In the genomic region with DNA sequence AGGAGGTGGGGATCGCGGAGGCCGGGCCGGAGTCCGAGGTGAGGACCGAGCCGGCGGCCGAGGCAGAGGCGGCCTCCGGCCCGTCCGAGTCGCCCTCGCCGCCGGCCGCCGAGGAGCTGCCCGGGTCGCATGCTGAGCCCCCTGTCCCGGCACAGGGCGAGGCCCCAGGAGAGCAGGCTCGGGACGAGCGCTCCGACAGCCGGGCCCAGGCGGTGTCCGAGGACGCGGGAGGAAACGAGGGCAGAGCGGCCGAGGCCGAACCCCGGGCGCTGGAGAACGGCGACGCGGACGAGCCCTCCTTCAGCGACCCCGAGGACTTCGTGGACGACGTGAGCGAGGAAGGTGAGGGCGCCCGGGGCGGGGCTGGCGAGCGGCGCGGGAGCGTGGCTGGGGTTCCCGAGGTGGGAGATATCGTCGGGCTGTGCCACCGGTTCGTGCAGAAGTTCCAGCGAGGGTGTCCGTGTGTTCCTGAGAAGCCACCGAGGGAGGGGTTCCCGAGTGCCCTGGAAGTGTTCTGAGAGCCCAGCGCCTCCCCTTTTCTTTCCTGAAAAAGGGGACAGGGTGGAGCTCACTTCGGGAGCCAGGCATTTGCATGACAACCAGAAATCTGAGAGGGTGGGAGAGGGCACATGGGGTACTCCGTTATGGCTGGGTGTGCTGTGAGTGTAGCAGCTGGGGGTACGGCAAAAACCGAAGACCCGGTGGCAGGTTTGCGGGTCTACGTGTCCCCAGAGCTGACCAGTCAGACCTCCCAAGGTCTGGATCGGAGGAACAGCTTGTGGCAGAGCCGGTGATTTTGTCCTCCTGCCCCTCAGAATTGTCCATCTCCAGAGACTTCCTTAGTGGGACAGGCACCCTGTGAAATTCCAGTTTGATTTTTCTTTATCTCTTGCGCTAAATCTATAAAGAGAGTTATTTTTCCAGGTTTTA, we compare ENCODE assay signal across 8 cellular contexts. TPM values are rescaled to one million over a fixed set of nuclear protein-coding genes. Genes with fewer than 3 reads are reported as not detected.
DNase-seq lines count a peak whose midpoint lies in the region; ATAC-seq and TF ChIP-seq lines count a peak whose summit lies in the region.

No MANE protein-coding gene starts in this region.

- H3K27ac ChIP-seq in iPS-18a (ENCODE audit: low read length), result no peak overlapping the region

- H3K9me3 ChIP-seq in BE2C, result no peaks in the 10 kb centered on the region
- no peaks in the 10 kb centered on the region for H3K9me3 ChIP-seq in iPS-18a (ENCODE audit: control insufficient read depth, low read depth, low read length)

- H3K4me3 ChIP-seq in BE2C (ENCODE audit: low read depth, low read length), result peak overlapping the region; percentile 90
- peak overlapping the region; percentile 77 for H3K4me3 ChIP-seq in LNCaP clone FGC (ENCODE audit: low read depth, low read length)
- peak overlapping the region; percentile 84 for H3K4me3 ChIP-seq in iPS-18a (ENCODE audit: low read length)

- H3K36me3 Mint-ChIP-seq in activated naive CD4-positive, alpha-beta T cell treated with anti-CD3 and anti-CD28 coated beads, Interleukin-2, amount 50 U/mL, for 72 hours, result peaks cover 26 to 28% of the 10 kb centered on the region in 2 donors

- H3K9ac ChIP-seq in iPS-18a (ENCODE audit: low read length), result peak overlapping the region; percentile 93

- H3K27me3 ChIP-seq in BE2C (no peaks in the 10 kb centered on the region), iPS-18a (ENCODE audit: control insufficient read depth, insufficient read depth, low read length) (no peaks in the 10 kb centered on the region)

- H3K4me1 ChIP-seq in BE2C (peaks cover 5% of the 10 kb centered on the region), iPS-18a (ENCODE audit: control insufficient read depth, low read depth, low read length) (no peaks in the 10 kb centered on the region)

- peak; percentile 5 for ATAC-seq in GM21367 (IDR thresholded peaks at IDR 0.05; ENCODE audit: unreplicated experiment)
- peak in 1 of 2 donors; percentile 2 for ATAC-seq in activated naive CD4-positive, alpha-beta T cell treated with anti-CD3 and anti-CD28 coated beads, Interleukin-2, amount 50 U/mL, for 72 hours

- H3K9me3 Mint-ChIP-seq in activated naive CD4-positive, alpha-beta T cell treated with anti-CD3 and anti-CD28 coated beads, Interleukin-2, amount 50 U/mL, for 72 hours, result no peaks in the 10 kb centered on the region

- peak overlapping the region; percentile 90 to 100 for H3K27ac Mint-ChIP-seq in activated naive CD4-positive, alpha-beta T cell treated with anti-CD3 and anti-CD28 coated beads, Interleukin-2, amount 50 U/mL, for 72 hours

- DNase-seq in BE2C (no peak), LNCaP clone FGC (ENCODE audit: low read depth) (no peak), AML-193 (lab: John Stamatoyannopoulos, UW) (no peak)
- DNase-seq in activated naive CD4-positive, alpha-beta T cell treated with anti-CD3 and anti-CD28 coated beads, Interleukin-2, amount 50 U/mL, for 72 hours (ENCODE audit: low spot score in 2 of 2), result no peak
- DNase-seq in stimulated activated CD4-positive, alpha-beta T cell treated with anti-CD3 and anti-CD28 coated beads, Interleukin-2, amount 100 ng/mL, for 24 hours, result peak; percentile 32 to 39
- DNase-seq in stimulated activated naive CD4-positive, alpha-beta T cell treated with Interleukin-2 at 50 U/mL for 16 hours (lab: John Stamatoyannopoulos, UW), result no peak

- H3K36me3 ChIP-seq in BE2C (peaks cover 49% of the 10 kb centered on the region), iPS-18a (ENCODE audit: control insufficient read depth, low read depth, low read length) (peaks cover 37% of the 10 kb centered on the region)

- no peak for TF ChIP-seq CTCF in BE2C (IDR thresholded peaks at IDR 0.05; ENCODE audit: low read depth, low read length)
- TF ChIP-seq CTCF in LNCaP clone FGC (IDR thresholded peaks at IDR 0.05; ENCODE audit: control insufficient read depth, extremely low read depth, insufficient read depth), result no peak

RNA-seq across cellular contexts. Expression of a gene that starts 0.7 kb away (rescaled TPM):
- polyA plus RNA-seq in BE2C (2012; ENCODE audit: insufficient read depth, insufficient read length, low read depth), result 422 TPM
- 100 to 1,000 TPM; 130 to 260 TPM for total RNA-seq in activated naive CD4-positive, alpha-beta T cell treated with anti-CD3 and anti-CD28 coated beads, Interleukin-2, amount 50 U/mL, for 72 hours

RNA-seq across cellular contexts. Expression of a gene that starts 41.1 kb away (rescaled TPM):
- 46.3 TPM for polyA plus RNA-seq in BE2C (2012; ENCODE audit: insufficient read depth, insufficient read length, low read depth)
- 10 to 100 TPM; 35.6 to 36.1 TPM for total RNA-seq in activated naive CD4-positive, alpha-beta T cell treated with anti-CD3 and anti-CD28 coated beads, Interleukin-2, amount 50 U/mL, for 72 hours

RNA-seq across cellular contexts. Expression of a gene that starts 48.1 kb away (rescaled TPM):
- 32.0 TPM for polyA plus RNA-seq in BE2C (2012; ENCODE audit: insufficient read depth, insufficient read length, low read depth)
- 1 to 10 TPM; 1.3 to 2.6 TPM for total RNA-seq in activated naive CD4-positive, alpha-beta T cell treated with anti-CD3 and anti-CD28 coated beads, Interleukin-2, amount 50 U/mL, for 72 hours

Comparison
In these comparisons a context has a peak if more than half of its experiments do, and no peak if none do; other contexts are left out.
1. DNase-seq: peak in stimulated activated CD4-positive, alpha-beta T cell treated with anti-CD3 and anti-CD28 coated beads, Interleukin-2, amount 100 ng/mL, for 24 hours (2 of 2); none in BE2C (single experiment), LNCaP clone FGC (single experiment), activated naive CD4-positive, alpha-beta T cell treated with anti-CD3 and anti-CD28 coated beads, Interleukin-2, amount 50 U/mL, for 72 hours (0 of 2), stimulated activated naive CD4-positive, alpha-beta T cell treated with Interleukin-2 at 50 U/mL for 16 hours (single experiment) and AML-193 (0 of 2).
2. Peak in every context shown above with its lines, with median percentiles within 50 percentile points of each other: H3K4me3 ChIP-seq.